In the genomic region with DNA sequence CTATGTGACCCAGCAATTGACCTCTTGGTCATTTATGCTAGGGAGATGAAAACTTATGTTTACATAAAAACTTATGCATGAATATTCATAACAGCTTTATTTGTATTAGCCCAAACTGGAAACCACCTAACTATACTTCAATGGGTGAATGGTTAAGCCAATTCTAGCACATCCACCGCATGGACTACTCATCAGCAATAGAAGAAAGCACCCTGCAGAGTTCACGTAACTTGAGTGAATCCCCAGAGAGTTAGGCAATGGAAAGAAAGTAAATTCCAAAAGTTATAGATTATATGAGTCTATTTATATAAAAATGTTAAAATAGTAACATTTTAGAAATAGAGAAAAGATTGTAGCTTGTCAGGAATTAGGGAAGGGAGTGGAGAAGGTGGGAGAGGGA, we compare ENCODE assay signal across 25 cellular contexts.
DNase-seq lines count a peak whose midpoint lies in the region; ATAC-seq, FAIRE-seq and TF ChIP-seq lines count a peak whose summit lies in the region.
"Had no signal": no experiment of that assay in that cellular context is flagged by ENCODE, and none has a peak within 500 bp of the region (broad histone marks: within the 10 kb centered on the region; RNA-seq: fewer than 3 reads in every experiment).

No MANE protein-coding gene starts in this region.

- in situ Hi-C loops in mammary epithelial cell (cut with MboI; ENCODE audit: low sequenced_read_pairs in 2 of 2) (no loop called here), GM12878 (cut with MboI) (no loop called here)

- no peak overlapping the region for H2AK5ac ChIP-seq in mesenchymal stem cell (ENCODE audit: low read length, severe bottlenecking)

- H2BK15ac ChIP-seq in mesenchymal stem cell (ENCODE audit: low read depth, poor library complexity, severe bottlenecking), result no peak overlapping the region

- H3K9me3 ChIP-seq in mammary epithelial cell (replicated peaks; ENCODE audit: insufficient read depth, low read length) (peaks cover 3% of the 10 kb centered on the region), GM12878 (replicated peaks; ENCODE audit: control insufficient read depth, insufficient read depth, low read length) (no peaks in the 10 kb centered on the region), mesenchymal stem cell (ENCODE audit: control insufficient read depth, low read length) (peaks cover 10% of the 10 kb centered on the region)

- TF ChIP-seq CTCF in MCF 10A (IDR thresholded peaks at IDR 0.05; ENCODE audit: unreplicated experiment) (no peak), mammary epithelial cell (conservative IDR thresholded peaks at IDR 0.05 in 1 of 2, IDR thresholded peaks at IDR 0.05 in 1 of 2; ENCODE audit: extremely low read depth in 1 of 2, insufficient read depth in 1 of 2, low read depth in 1 of 2, low read length in 2 of 2) (no peak), GM12878 (IDR thresholded peaks at IDR 0.05 in 2 of 3, conservative IDR thresholded peaks at IDR 0.05 in 1 of 3; ENCODE audit: control insufficient read depth in 2 of 3, extremely low read depth in 1 of 3, insufficient read depth in 1 of 3, low read depth in 3 of 3, low read length in 3 of 3) (no peak)

- no peaks in the 10 kb centered on the region for H3K79me2 ChIP-seq in mammary epithelial cell (ENCODE audit: insufficient read depth, low read length)
- H3K79me2 ChIP-seq in GM12878 (ENCODE audit: control insufficient read depth, insufficient read depth, low read length), result no peaks in the 10 kb centered on the region

- no peaks in the 10 kb centered on the region for H3K36me3 ChIP-seq in mammary epithelial cell (ENCODE audit: insufficient read depth, low read length)
- H3K36me3 ChIP-seq in GM12878 (ENCODE audit: control insufficient read depth in 2 of 2, insufficient read depth in 2 of 2, low read length in 1 of 2), result no peaks in the 10 kb centered on the region
- H3K36me3 ChIP-seq in mesenchymal stem cell (ENCODE audit: control insufficient read depth in 1 of 2, insufficient read depth in 2 of 2, low read depth in 1 of 2, low read length in 2 of 2), result no peaks in the 10 kb centered on the region
- H3K36me3 ChIP-seq: BLaER1 had no signal

- ATAC-seq in GM12878, result peak; percentile 53
- ATAC-seq: CD8-positive, alpha-beta T cell had no signal

- no peak overlapping the region for H2BK5ac ChIP-seq in mesenchymal stem cell (ENCODE audit: low read depth, low read length, poor library complexity, severe bottlenecking)

- 54% methylated on average over 2 of the region's 2 CpGs for WGBS in mammary epithelial cell (ENCODE audit: low coverage, missing lambda C conversion rate)
- WGBS in GM12878 (ENCODE audit: insufficient coverage, insufficient replicate concordance, low lambda C conversion rate, missing lambda C conversion rate), result 16% methylated on average over 2 of the region's 2 CpGs
- WGBS in mesenchymal stem cell, result 100% methylated on average over 1 of the region's 2 CpGs

- no peaks in the 10 kb centered on the region for H3K4me1 Mint-ChIP-seq in MCF 10A (ENCODE audit: insufficient read depth, unreplicated experiment)
- no peaks in the 10 kb centered on the region for H3K4me1 Mint-ChIP-seq in activated CD4-positive, alpha-beta memory T cell treated with anti-CD3 and anti-CD28 coated beads for 36 hours (ENCODE audit: low read depth)
- H3K4me1 Mint-ChIP-seq: B cell; CD4-positive, CD25-positive, alpha-beta regulatory T cell had no signal

- CTCF ChIA-PET in MCF 10A (lab: Yijun Ruan, JAX) (no interaction called here), mammary epithelial cell (lab: Charles Lee; ENCODE audit: low non-redundant PET) (no interaction called here), GM12878 (lab: Yijun Ruan, JAX) (no interaction called here)
- CTCF ChIA-PET in activated CD4-positive, alpha-beta memory T cell treated with anti-CD3 and anti-CD28 coated beads for 36 hours (lab: Charles Lee), result no interaction called here

- no peak overlapping the region for H3K18ac ChIP-seq in mesenchymal stem cell (ENCODE audit: low read depth in 1 of 2, low read length in 2 of 2)

- no TSS peak for BruUV-seq in MCF 10A (replicated peaks; lab: Mats Ljungman, UMichigan)
- no TSS peak for BruUV-seq in mammary epithelial cell (replicated peaks; lab: Mats Ljungman, UMichigan)
- no TSS peak for BruUV-seq in GM12878 (replicated peaks; lab: Mats Ljungman, UMichigan)

- no peak for TF ChIP-seq POLR2A in GM12878 (IDR thresholded peaks at IDR 0.05; ENCODE audit: low read depth, low read length)

- no peak overlapping the region for H3K27ac ChIP-seq in mammary epithelial cell (ENCODE audit: insufficient read depth, low read depth, low read length)
- H3K27ac ChIP-seq in GM12878 (ENCODE audit: control insufficient read depth, insufficient read depth), result no peak overlapping the region
- H3K27ac ChIP-seq in mesenchymal stem cell (ENCODE audit: low read length, poor library complexity, severe bottlenecking), result no peak overlapping the region
- H3K27ac ChIP-seq: 22Rv1, BLaER1, C4-2B, GM23248 had no signal

- dilution Hi-C loops in mammary epithelial cell (cut with HindIII; ENCODE audit: low sequenced_read_pairs), result no loop called here

- H3K9ac ChIP-seq in mammary epithelial cell (ENCODE audit: insufficient read depth, low read length), result no peak overlapping the region
- H3K9ac ChIP-seq in GM12878 (ENCODE audit: control insufficient read depth, insufficient read depth, low read length), result no peak overlapping the region
- no peak overlapping the region for H3K9ac ChIP-seq in mesenchymal stem cell (ENCODE audit: low read length)
- H3K9ac ChIP-seq: BLaER1, GM23248 had no signal

- H3K4me1 ChIP-seq in mammary epithelial cell (ENCODE audit: insufficient read depth, low read length) (no peaks in the 10 kb centered on the region), GM12878 (ENCODE audit: control insufficient read depth, insufficient read depth, low read length) (no peaks in the 10 kb centered on the region), mesenchymal stem cell (ENCODE audit: control insufficient read depth, insufficient read depth, low read depth, low read length) (no peaks in the 10 kb centered on the region)
- H3K4me1 ChIP-seq: BLaER1, Caco-2 had no signal

- H3K4me3 Mint-ChIP-seq in MCF 10A (ENCODE audit: unreplicated experiment), result no peak overlapping the region
- H3K4me3 Mint-ChIP-seq in activated CD4-positive, alpha-beta memory T cell treated with anti-CD3 and anti-CD28 coated beads for 36 hours, result no peak overlapping the region
- H3K4me3 Mint-ChIP-seq: B cell; CD4-positive, CD25-positive, alpha-beta regulatory T cell; CD8-positive, alpha-beta T cell had no signal

- no peaks in the 10 kb centered on the region for H3K79me1 ChIP-seq in mesenchymal stem cell (replicated peaks; ENCODE audit: low read length, poor library complexity, severe bottlenecking)

- H4K8ac ChIP-seq in mesenchymal stem cell (ENCODE audit: low read length), result no peak overlapping the region

- H3K4me2 ChIP-seq in mammary epithelial cell (ENCODE audit: insufficient read depth, low read depth, low read length), result no peak overlapping the region
- no peak overlapping the region for H3K4me2 ChIP-seq in GM12878 (ENCODE audit: control insufficient read depth, insufficient read depth)
- no peak overlapping the region for H3K4me2 ChIP-seq in mesenchymal stem cell (ENCODE audit: low read length, poor library complexity, severe bottlenecking)
- H3K4me2 ChIP-seq: BLaER1 had no signal

- intact Hi-C loops in MCF 10A (cut with micrococcal nuclease) (no loop called here), mammary epithelial cell (cut with micrococcal nuclease) (no loop called here), GM12878 (cut with micrococcal nuclease; ENCODE audit: unreplicated experiment) (no loop called here)
- intact Hi-C loops in activated CD4-positive, alpha-beta memory T cell treated with anti-CD3 and anti-CD28 coated beads for 36 hours (cut with micrococcal nuclease), result no loop called here

- H3K4ac ChIP-seq in mesenchymal stem cell (ENCODE audit: low read depth in 1 of 2, low read length in 2 of 2), result no peak overlapping the region

- no peak overlapping the region for H2BK12ac ChIP-seq in mesenchymal stem cell (ENCODE audit: low read length in 2 of 2)

- H2BK120ac ChIP-seq in mesenchymal stem cell (ENCODE audit: low read depth, low read length), result no peak overlapping the region

- no peak overlapping the region for H2AFZ ChIP-seq in mammary epithelial cell (ENCODE audit: low read depth, low read length)
- no peak overlapping the region for H2AFZ ChIP-seq in GM12878 (ENCODE audit: control insufficient read depth, low read depth, low read length)
- H2AFZ ChIP-seq in mesenchymal stem cell (ENCODE audit: low read depth, low read length), result no peak overlapping the region
- H2AFZ ChIP-seq: GM23248 had no signal

- no peak overlapping the region for H3K4me3 ChIP-seq in mammary epithelial cell (replicated peaks in 1 of 3; ENCODE audit: insufficient read depth in 1 of 3, low read depth in 2 of 3, low read length in 3 of 3)
- H3K4me3 ChIP-seq in GM12878, result no peak overlapping the region
- no peak overlapping the region for H3K4me3 ChIP-seq in mesenchymal stem cell (ENCODE audit: insufficient read depth in 1 of 2, low read depth in 1 of 2, low read length in 2 of 2)
- H3K4me3 ChIP-seq: BLaER1, GM23248 had no signal

- no peaks in the 10 kb centered on the region for H4K20me1 ChIP-seq in mammary epithelial cell (ENCODE audit: insufficient read depth, low read length)
- no peaks in the 10 kb centered on the region for H4K20me1 ChIP-seq in GM12878 (ENCODE audit: control insufficient read depth, insufficient read depth)
- H4K20me1 ChIP-seq: BLaER1 had no signal

- H4K91ac ChIP-seq in mesenchymal stem cell (ENCODE audit: low read length), result no peak overlapping the region

- peak; percentile 9 for DNase-seq in MCF 10A (ENCODE audit: unreplicated experiment)
- no peak for DNase-seq in mammary epithelial cell
- DNase-seq in GM12878 (ENCODE audit: low read depth, low spot score), result no peak
- peak; percentile 11 for DNase-seq in mesenchymal stem cell
- no peak for DNase-seq in activated CD8-positive, alpha-beta memory T cell treated with anti-CD3 and anti-CD28 coated beads, Interleukin-2, amount 50 U/mL, for 4 hours
- DNase-seq in activated CD4-positive, alpha-beta memory T cell treated with anti-CD3 and anti-CD28 coated beads for 36 hours, result no peak
- no peak for DNase-seq in hypothalamus (lab: John Stamatoyannopoulos, UW)
- DNase-seq: Caco-2; CD4-positive, CD25-positive, alpha-beta regulatory T cell; CD8-positive, alpha-beta T cell; DMS 273 treated with DMSO at 0.1 percent for 48 hours; DMS79; EL; GF-D8; GM23248; H7; HCEC 1CT had no signal

- no peak for FAIRE-seq in GM12878 (lab: Jason Lieb, UNC)
- FAIRE-seq: A204.1, D721Med, GM12892, H1 had no signal

- H3K36me3 Mint-ChIP-seq in MCF 10A (ENCODE audit: insufficient read depth, unreplicated experiment), result no peaks in the 10 kb centered on the region
- no peaks in the 10 kb centered on the region for H3K36me3 Mint-ChIP-seq in activated CD4-positive, alpha-beta memory T cell treated with anti-CD3 and anti-CD28 coated beads for 36 hours
- H3K36me3 Mint-ChIP-seq: CD4-positive, CD25-positive, alpha-beta regulatory T cell; CD8-positive, alpha-beta T cell had no signal

- no peak overlapping the region for H3K23ac ChIP-seq in mesenchymal stem cell (ENCODE audit: low read length in 2 of 2)

- POLR2A ChIA-PET in MCF 10A (lab: Yijun Ruan, JAX) (no interaction called here), GM12878 (lab: Charles Lee) (no interaction called here)
- POLR2A ChIA-PET in activated CD4-positive, alpha-beta memory T cell treated with anti-CD3 and anti-CD28 coated beads for 36 hours (lab: Charles Lee), result no interaction called here

- TF ChIP-seq EP300 in GM12878 (IDR thresholded peaks at IDR 0.05; ENCODE audit: borderline replicate concordance in 1 of 2, control insufficient read depth in 1 of 2, low read depth in 2 of 2, low read length in 2 of 2), result no peak

- H3K27ac Mint-ChIP-seq in MCF 10A (ENCODE audit: low read depth, unreplicated experiment), result no peak overlapping the region
- H3K27ac Mint-ChIP-seq in activated CD4-positive, alpha-beta memory T cell treated with anti-CD3 and anti-CD28 coated beads for 36 hours, result no peak overlapping the region
- H3K27ac Mint-ChIP-seq: B cell; CD4-positive, CD25-positive, alpha-beta regulatory T cell; CD8-positive, alpha-beta T cell had no signal

- RAD21 ChIA-PET in GM12878 (lab: Charles Lee; ENCODE audit: unreplicated experiment), result no interaction called here

- no peak for TF ChIP-seq RAD21 in GM12878 (IDR thresholded peaks at IDR 0.05; ENCODE audit: insufficient read depth, low read depth, low read length)

- no peak overlapping the region for H3K14ac ChIP-seq in mesenchymal stem cell (ENCODE audit: low read length in 2 of 2)

- no peaks in the 10 kb centered on the region for H3K27me3 ChIP-seq in mammary epithelial cell (ENCODE audit: insufficient read depth, low read length)
- H3K27me3 ChIP-seq in GM12878 (replicated peaks in 1 of 2; ENCODE audit: control insufficient read depth in 2 of 2, insufficient read depth in 2 of 2, low read length in 1 of 2), result no peaks in the 10 kb centered on the region
- no peaks in the 10 kb centered on the region for H3K27me3 ChIP-seq in mesenchymal stem cell (ENCODE audit: control insufficient read depth in 1 of 2, insufficient read depth in 1 of 2, low read length in 2 of 2)
- H3K27me3 ChIP-seq: BLaER1 had no signal

- no peaks in the 10 kb centered on the region for H3K27me3 Mint-ChIP-seq in MCF 10A (ENCODE audit: insufficient read depth, unreplicated experiment)
- no peaks in the 10 kb centered on the region for H3K27me3 Mint-ChIP-seq in activated CD4-positive, alpha-beta memory T cell treated with anti-CD3 and anti-CD28 coated beads for 36 hours
- H3K27me3 Mint-ChIP-seq: B cell; CD4-positive, CD25-positive, alpha-beta regulatory T cell had no signal

- H3K9me3 Mint-ChIP-seq in MCF 10A (ENCODE audit: unreplicated experiment), result no peaks in the 10 kb centered on the region
- H3K9me3 Mint-ChIP-seq in activated CD4-positive, alpha-beta memory T cell treated with anti-CD3 and anti-CD28 coated beads for 36 hours, result peaks cover 2% of the 10 kb centered on the region

- SMC1A ChIA-PET in GM12878 (lab: Charles Lee; ENCODE audit: uncharacterized antibody, unreplicated experiment), result interaction anchor here (0.6 kb wide), 1 partner anchor 354 kb away, joined by 3 read pairs; no protein-coding TSS in a partner anchor

Comparison
In these comparisons a context has a peak if more than half of its experiments do, and no peak if none do; other contexts are left out.
1. DNase-seq: peak in MCF 10A (single experiment) and mesenchymal stem cell (single experiment); none in mammary epithelial cell (single experiment), GM12878 (single experiment), activated CD8-positive, alpha-beta memory T cell treated with anti-CD3 and anti-CD28 coated beads, Interleukin-2, amount 50 U/mL, for 4 hours (single experiment), activated CD4-positive, alpha-beta memory T cell treated with anti-CD3 and anti-CD28 coated beads for 36 hours (single experiment) and hypothalamus (0 of 51).